1 cellular context compared by ENCODE assay signal in genomic region chr21:45064618-45065399, GRCh38.
TF ChIP-seq lines count a peak whose summit lies in the region.

No MANE protein-coding gene starts in this region.

TF ChIP-seq in HepG2, 621 proteins besides CTCF, POLR2A, EP300 and RAD21 (continued from another document):
- TF ChIP-seq ZNF770 (CRISPR knock-in tag; IDR thresholded peaks at IDR 0.05) (no peak), ZNF142 (CRISPR knock-in tag; IDR thresholded peaks at IDR 0.05) (no peak), HNRNPH1 (optimal IDR thresholded peaks at IDR 0.05; ENCODE audit: low read depth, low read length) (no peak)
